ENCODE assay signal across 9 cellular contexts in genomic region chr6:6851059-6851658, GRCh38.
DNase-seq lines count a peak whose midpoint lies in the region; TF ChIP-seq lines count a peak whose summit lies in the region.
"Had no signal": no experiment of that assay in that cellular context is flagged by ENCODE, and none has a peak within 500 bp of the region (broad histone marks: within the 10 kb centered on the region; RNA-seq: fewer than 3 reads in every experiment).

No MANE protein-coding gene starts in this region.

- no peak for TF ChIP-seq EP300 in esophagus muscularis mucosa (IDR thresholded peaks at IDR 0.05)

- peaks cover 16% of the 10 kb centered on the region for H3K4me1 ChIP-seq in PC-9 (replicated peaks; ENCODE audit: insufficient read depth)
- H3K4me1 ChIP-seq in esophagus muscularis mucosa: peaks cover 2 to 10% (median 9%) of the 10 kb centered on the region in 4 donors

- H3K79me2 ChIP-seq in PC-9 (ENCODE audit: low read depth): no peaks in the 10 kb centered on the region

- in situ Hi-C loops in GM13976 (cut with MboI; ENCODE audit: low sequenced_read_pairs, unreplicated experiment): no loop called here

- no peak for TF ChIP-seq POLR2A in esophagus muscularis mucosa (IDR thresholded peaks at IDR 0.05; ENCODE audit: low read depth)

- H3K4me3 ChIP-seq in PC-9 (no peak overlapping the region), fibroblast of villous mesenchyme (ENCODE audit: low read depth, low read length) (no peak overlapping the region), esophagus muscularis mucosa (no peak overlapping the region)

- BruUV-seq in PC-9 (replicated peaks; lab: Mats Ljungman, UMichigan): no TSS peak

- H3K4me2 ChIP-seq in PC-9: peak overlapping the region; percentile 32; the same call in 1 of the 2 replicates

- no peaks in the 10 kb centered on the region for H3K27me3 ChIP-seq in PC-9 (ENCODE audit: insufficient read depth, low read depth)
- peaks cover 0 to 7% (median 0%) of the 10 kb centered on the region in 4 donors for H3K27me3 ChIP-seq in esophagus muscularis mucosa
- H3K27me3 ChIP-seq: neutrophil had no signal

- H3K27ac ChIP-seq in PC-9 (peak overlapping the region; percentile 53; the same call in 1 of the 2 replicates), esophagus muscularis mucosa (replicated peaks in 1 of 4) (peak overlapping the region in 1 of 4 donors; percentile 34)
- H3K27ac ChIP-seq: neutrophil had no signal

- no peaks in the 10 kb centered on the region for H3K9me2 ChIP-seq in PC-9 (ENCODE audit: insufficient read depth)

- TF ChIP-seq CTCF in PC-9 (conservative IDR thresholded peaks at IDR 0.05): no peak
- TF ChIP-seq CTCF in fibroblast of villous mesenchyme (IDR thresholded peaks at IDR 0.05; ENCODE audit: insufficient read depth, low read depth, low read length): no peak
- no peak for TF ChIP-seq CTCF in GM13976 (IDR thresholded peaks at IDR 0.05; ENCODE audit: borderline replicate concordance, control extremely low read depth, extremely low read depth, insufficient read depth, missing control alignments)
- no peak for TF ChIP-seq CTCF in esophagus muscularis mucosa (IDR thresholded peaks at IDR 0.05)

- peaks cover 16% of the 10 kb centered on the region; the same call in 1 of the 2 replicates for H3F3A ChIP-seq in PC-9 (ENCODE audit: insufficient read depth, low read depth)

- peak overlapping the region; percentile 58; the same call in 1 of the 2 replicates for H2AFZ ChIP-seq in PC-9

- no peaks in the 10 kb centered on the region for H4K20me1 ChIP-seq in PC-9 (ENCODE audit: insufficient read depth)

- POLR2A ChIA-PET in PC-9 (lab: Charles Lee; ENCODE audit: unreplicated experiment): interaction anchor here (0.6 kb wide), 2 partner anchors 128 to 287 kb away, joined by 3 read pairs; no protein-coding TSS in a partner anchor

- WGBS in esophagus muscularis mucosa: 49% methylated on average over 6 of the region's 6 CpGs

- H3K9me3 ChIP-seq in PC-9 (ENCODE audit: insufficient read depth, low read depth) (no peaks in the 10 kb centered on the region), esophagus muscularis mucosa (peaks cover 0 to under 1% (median 0%) of the 10 kb centered on the region in 4 donors)
- H3K9me3 ChIP-seq: neutrophil had no signal

- CTCF ChIA-PET in PC-9 (lab: Charles Lee): no interaction called here

- DNase-seq in GM04503 (ENCODE audit: low read depth) (peak; percentile 83), PC-9 (peak; percentile 39 to 72), fibroblast of villous mesenchyme (ENCODE audit: low read depth) (peak; percentile 82), pulmonary artery endothelial cell (ENCODE audit: low read depth, low spot score) (peak; percentile 76), NCI-H1105 (lab: John Stamatoyannopoulos, UW) (no peak), GM13976 (ENCODE audit: low spot score) (no peak), esophagus muscularis mucosa (ENCODE audit: extremely low spot score) (no peak)
- no peak for DNase-seq in activated CD8-positive, alpha-beta memory T cell treated with anti-CD3 and anti-CD28 coated beads, Interleukin-2, amount 50 U/mL, for 4 hours

- intact Hi-C loops in PC-9 (cut with micrococcal nuclease; ENCODE audit: unreplicated experiment): no loop called here
- intact Hi-C loops in esophagus muscularis mucosa (cut with DNase I): loop anchor here (10.0 kb wide), 1 partner anchor 176 kb away; no protein-coding TSS in a partner anchor

- H3K36me3 ChIP-seq in PC-9 (ENCODE audit: low read depth): no peaks in the 10 kb centered on the region
- no peaks in the 10 kb centered on the region for H3K36me3 ChIP-seq in esophagus muscularis mucosa
- H3K36me3 ChIP-seq: neutrophil had no signal

Comparison
In these comparisons a context has a peak if more than half of its experiments do, and no peak if none do; other contexts are left out.
1. DNase-seq: peak in GM04503 (single experiment), PC-9 (2 of 2), fibroblast of villous mesenchyme (single experiment) and pulmonary artery endothelial cell (single experiment); none in NCI-H1105 (single experiment), activated CD8-positive, alpha-beta memory T cell treated with anti-CD3 and anti-CD28 coated beads, Interleukin-2, amount 50 U/mL, for 4 hours (single experiment), GM13976 (single experiment) and esophagus muscularis mucosa (single experiment).